1 cellular context compared by ENCODE assay signal in the genomic region with DNA sequence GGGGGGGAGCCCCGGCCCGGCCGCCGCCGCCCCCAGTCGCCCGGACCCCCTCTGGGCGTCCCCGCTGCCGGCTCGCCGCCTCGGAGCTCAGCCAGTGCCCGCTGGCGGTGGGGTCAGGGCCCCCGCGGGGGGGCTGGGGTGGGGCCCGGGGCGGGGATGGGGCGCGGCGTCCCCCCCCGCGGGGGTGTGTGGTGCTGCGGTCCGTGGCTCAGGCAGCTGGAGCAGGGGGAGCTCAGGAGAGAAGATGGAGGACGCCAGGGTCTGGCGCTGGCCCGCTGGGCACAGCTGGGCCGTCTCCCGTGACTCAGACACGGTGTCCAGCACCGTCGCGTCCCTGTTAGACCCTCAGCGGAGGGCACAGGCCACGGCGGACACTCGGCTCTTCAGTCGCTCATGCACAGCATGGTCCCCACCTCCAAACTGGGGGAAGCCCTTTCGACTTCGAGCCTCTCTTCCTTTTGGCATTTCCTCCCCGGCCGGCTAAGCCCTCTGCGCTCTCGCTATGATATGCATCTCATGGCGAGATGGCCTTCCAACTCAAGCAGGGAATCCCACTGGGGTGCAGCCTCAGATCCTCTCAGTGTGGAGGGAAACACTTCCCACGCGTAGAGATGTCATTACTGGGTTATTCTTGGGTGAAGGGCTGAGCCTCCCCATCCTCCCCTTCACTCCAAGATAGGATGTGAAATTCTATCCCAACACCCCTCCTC.
TF ChIP-seq lines count a peak whose summit lies in the region.

No MANE protein-coding gene starts in this region.

TF ChIP-seq in HepG2, 621 proteins besides CTCF, POLR2A, EP300 and RAD21 (continued from another document and continues in another):
- TF ChIP-seq, protein P1, sequence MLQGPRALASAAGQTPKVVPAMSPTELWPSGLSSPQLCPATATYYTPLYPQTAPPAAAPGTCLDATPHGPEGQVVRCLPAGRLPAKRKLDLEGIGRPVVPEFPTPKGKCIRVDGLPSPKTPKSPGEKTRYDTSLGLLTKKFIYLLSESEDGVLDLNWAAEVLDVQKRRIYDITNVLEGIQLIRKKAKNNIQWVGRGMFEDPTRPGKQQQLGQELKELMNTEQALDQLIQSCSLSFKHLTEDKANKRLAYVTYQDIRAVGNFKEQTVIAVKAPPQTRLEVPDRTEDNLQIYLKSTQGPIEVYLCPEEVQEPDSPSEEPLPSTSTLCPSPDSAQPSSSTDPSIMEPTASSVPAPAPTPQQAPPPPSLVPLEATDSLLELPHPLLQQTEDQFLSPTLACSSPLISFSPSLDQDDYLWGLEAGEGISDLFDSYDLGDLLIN (CRISPR knock-in tag; IDR thresholded peaks at IDR 0.05; ENCODE audit: borderline replicate concordance) = peak; percentile 74; the same call in 1 of the 2 replicates
- 0 out of 2 replicates have a peak, but pooled peaks have one; percentile 2 for TF ChIP-seq USF2 (IDR thresholded peaks at IDR 0.05; ENCODE audit: low read depth, low read length)
- TF ChIP-seq USF2 (CRISPR knock-in tag; IDR thresholded peaks at IDR 0.05; ENCODE audit: borderline replicate concordance) = no peak
- TF ChIP-seq ZNF446 (CRISPR knock-in tag; IDR thresholded peaks at IDR 0.05) = no peak
- TF ChIP-seq MXD3 (CRISPR knock-in tag; IDR thresholded peaks at IDR 0.05) = peak; percentile 48; the same call in 1 of the 2 replicates
- TF ChIP-seq ZNF543 (CRISPR knock-in tag; IDR thresholded peaks at IDR 0.05) = 0 out of 2 replicates have a peak, but pooled peaks have one; percentile 41
- TF ChIP-seq PAF1 (CRISPR knock-in tag; IDR thresholded peaks at IDR 0.05) = peak; percentile 97; the same call in 1 of the 2 replicates
- no peak; the same call in 1 of the 2 replicates for TF ChIP-seq ZNF589 (CRISPR knock-in tag; conservative IDR thresholded peaks at IDR 0.05)
- TF ChIP-seq ZNF12 (CRISPR knock-in tag; IDR thresholded peaks at IDR 0.05) = 0 out of 2 replicates have a peak, but pooled peaks have one; percentile 34
- TF ChIP-seq, protein P2, sequence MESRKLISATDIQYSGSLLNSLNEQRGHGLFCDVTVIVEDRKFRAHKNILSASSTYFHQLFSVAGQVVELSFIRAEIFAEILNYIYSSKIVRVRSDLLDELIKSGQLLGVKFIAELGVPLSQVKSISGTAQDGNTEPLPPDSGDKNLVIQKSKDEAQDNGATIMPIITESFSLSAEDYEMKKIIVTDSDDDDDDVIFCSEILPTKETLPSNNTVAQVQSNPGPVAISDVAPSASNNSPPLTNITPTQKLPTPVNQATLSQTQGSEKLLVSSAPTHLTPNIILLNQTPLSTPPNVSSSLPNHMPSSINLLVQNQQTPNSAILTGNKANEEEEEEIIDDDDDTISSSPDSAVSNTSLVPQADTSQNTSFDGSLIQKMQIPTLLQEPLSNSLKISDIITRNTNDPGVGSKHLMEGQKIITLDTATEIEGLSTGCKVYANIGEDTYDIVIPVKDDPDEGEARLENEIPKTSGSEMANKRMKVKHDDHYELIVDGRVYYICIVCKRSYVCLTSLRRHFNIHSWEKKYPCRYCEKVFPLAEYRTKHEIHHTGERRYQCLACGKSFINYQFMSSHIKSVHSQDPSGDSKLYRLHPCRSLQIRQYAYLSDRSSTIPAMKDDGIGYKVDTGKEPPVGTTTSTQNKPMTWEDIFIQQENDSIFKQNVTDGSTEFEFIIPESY (CRISPR knock-in tag; IDR thresholded peaks at IDR 0.05) = no peak
- no peak for TF ChIP-seq ZBTB7A (CRISPR knock-in tag; IDR thresholded peaks at IDR 0.05)
- TF ChIP-seq, protein P3, sequence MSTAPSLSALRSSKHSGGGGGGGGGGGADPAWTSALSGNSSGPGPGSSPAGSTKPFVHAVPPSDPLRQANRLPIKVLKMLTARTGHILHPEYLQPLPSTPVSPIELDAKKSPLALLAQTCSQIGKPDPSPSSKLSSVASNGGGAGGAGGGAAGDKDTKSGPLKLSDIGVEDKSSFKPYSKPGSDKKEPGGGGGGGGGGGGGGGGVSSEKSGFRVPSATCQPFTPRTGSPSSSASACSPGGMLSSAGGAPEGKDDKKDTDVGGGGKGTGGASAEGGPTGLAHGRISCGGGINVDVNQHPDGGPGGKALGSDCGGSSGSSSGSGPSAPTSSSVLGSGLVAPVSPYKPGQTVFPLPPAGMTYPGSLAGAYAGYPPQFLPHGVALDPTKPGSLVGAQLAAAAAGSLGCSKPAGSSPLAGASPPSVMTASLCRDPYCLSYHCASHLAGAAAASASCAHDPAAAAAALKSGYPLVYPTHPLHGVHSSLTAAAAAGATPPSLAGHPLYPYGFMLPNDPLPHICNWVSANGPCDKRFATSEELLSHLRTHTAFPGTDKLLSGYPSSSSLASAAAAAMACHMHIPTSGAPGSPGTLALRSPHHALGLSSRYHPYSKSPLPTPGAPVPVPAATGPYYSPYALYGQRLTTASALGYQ (CRISPR knock-in tag; IDR thresholded peaks at IDR 0.05) = no peak
- 0 out of 2 replicates have a peak, but pooled peaks have one; percentile 43 for TF ChIP-seq EEA1 (CRISPR knock-in tag; IDR thresholded peaks at IDR 0.05; ENCODE audit: borderline replicate concordance)
- peak; percentile 72 for TF ChIP-seq UBTF (CRISPR knock-in tag; IDR thresholded peaks at IDR 0.05)
- no peak for TF ChIP-seq DR1 (CRISPR knock-in tag; IDR thresholded peaks at IDR 0.05)
- peak; percentile 67 for TF ChIP-seq HIVEP1 (CRISPR knock-in tag; IDR thresholded peaks at IDR 0.05)
- peak; percentile 32; the same call in 1 of the 2 replicates for TF ChIP-seq ZNF263 (CRISPR knock-in tag; IDR thresholded peaks at IDR 0.05)
- no peak; the same call in 1 of the 2 replicates for TF ChIP-seq TSC22D2 (CRISPR knock-in tag; IDR thresholded peaks at IDR 0.05; ENCODE audit: borderline replicate concordance)
- peak; percentile 68; the same call in 1 of the 2 replicates for TF ChIP-seq TAF1 (CRISPR knock-in tag; IDR thresholded peaks at IDR 0.05)
- TF ChIP-seq ZNF710 (CRISPR knock-in tag; IDR thresholded peaks at IDR 0.05; ENCODE audit: borderline replicate concordance) = 0 out of 2 replicates have a peak, but pooled peaks have one; percentile 21
- peak; percentile 65; the same call in 1 of the 2 replicates for TF ChIP-seq TFAP4 (IDR thresholded peaks at IDR 0.05; ENCODE audit: borderline replicate concordance, low read depth)
- TF ChIP-seq NONO (IDR thresholded peaks at IDR 0.05) = no peak
- TF ChIP-seq NONO (CRISPR knock-in tag; conservative IDR thresholded peaks at IDR 0.05) = peak; percentile 54; the same call in 1 of the 2 replicates
- 0 out of 2 replicates have a peak, but pooled peaks have one; percentile 42 for TF ChIP-seq ZNF709 (CRISPR knock-in tag; IDR thresholded peaks at IDR 0.05)
- peak; percentile 66 for TF ChIP-seq ASH2L (IDR thresholded peaks at IDR 0.05; ENCODE audit: insufficient read length, low read depth, low read length)
- TF ChIP-seq SALL2 (CRISPR knock-in tag; IDR thresholded peaks at IDR 0.05) = no peak
- TF ChIP-seq AGO1 (IDR thresholded peaks at IDR 0.05; ENCODE audit: low read depth, low read length, poor library complexity, severe bottlenecking) = peak; percentile 99
- peak; percentile 66; the same call in 1 of the 2 replicates for TF ChIP-seq HIC2 (CRISPR knock-in tag; IDR thresholded peaks at IDR 0.05; ENCODE audit: low read depth)
- 0 out of 2 replicates have a peak, but pooled peaks have one; percentile 54 for TF ChIP-seq PCBP1 (IDR thresholded peaks at IDR 0.05; ENCODE audit: borderline replicate concordance, low read depth, low read length)
- 0 out of 2 replicates have a peak, but pooled peaks have one; percentile 62 for TF ChIP-seq ZNF746 (CRISPR knock-in tag; IDR thresholded peaks at IDR 0.05)
- TF ChIP-seq, protein P4, sequence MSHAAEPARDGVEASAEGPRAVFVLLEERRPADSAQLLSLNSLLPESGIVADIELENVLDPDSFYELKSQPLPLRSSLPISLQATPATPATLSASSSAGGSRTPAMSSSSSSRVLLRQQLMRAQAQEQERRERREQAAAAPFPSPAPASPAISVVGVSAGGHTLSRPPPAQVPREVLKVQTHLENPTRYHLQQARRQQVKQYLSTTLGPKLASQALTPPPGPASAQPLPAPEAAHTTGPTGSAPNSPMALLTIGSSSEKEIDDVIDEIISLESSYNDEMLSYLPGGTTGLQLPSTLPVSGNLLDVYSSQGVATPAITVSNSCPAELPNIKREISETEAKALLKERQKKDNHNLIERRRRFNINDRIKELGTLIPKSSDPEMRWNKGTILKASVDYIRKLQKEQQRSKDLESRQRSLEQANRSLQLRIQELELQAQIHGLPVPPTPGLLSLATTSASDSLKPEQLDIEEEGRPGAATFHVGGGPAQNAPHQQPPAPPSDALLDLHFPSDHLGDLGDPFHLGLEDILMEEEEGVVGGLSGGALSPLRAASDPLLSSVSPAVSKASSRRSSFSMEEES (CRISPR knock-in tag; IDR thresholded peaks at IDR 0.05) = no peak
- TF ChIP-seq PLSCR1 (CRISPR knock-in tag; IDR thresholded peaks at IDR 0.05; ENCODE audit: borderline replicate concordance) = no peak
- TF ChIP-seq ZNF546 (CRISPR knock-in tag; conservative IDR thresholded peaks at IDR 0.05) = no peak
